Comparison of ENCODE assay signal across 9 cellular contexts in genomic region chr9:20744046-20744630, GRCh38.
"Had no signal": no experiment of that assay in that cellular context is flagged by ENCODE, and none has a peak within 500 bp of the region (broad histone marks: within the 10 kb centered on the region; RNA-seq: fewer than 3 reads in every experiment).

No MANE protein-coding gene starts in this region.

- ATAC-seq: activated CD4-positive, alpha-beta T cell treated with anti-CD3 and anti-CD28 coated beads for 36 hours; activated CD8-positive, alpha-beta T cell treated with anti-CD3 and anti-CD28 coated beads for 36 hours; activated naive CD8-positive, alpha-beta T cell treated with anti-CD3 and anti-CD28 coated beads, Interleukin-2, amount 50 U/mL, for 24 hours; right cardiac atrium; stimulated activated effector memory CD8-positive, alpha-beta T cell treated with anti-CD3 and anti-CD28 coated beads, Interleukin-12 subunit alpha, Interleukin-12 subunit beta, amount 100 ng/mL, for 72 hours had no signal

- DNase-seq: activated CD4-positive, alpha-beta T cell treated with anti-CD3 and anti-CD28 coated beads for 36 hours; activated CD8-positive, alpha-beta memory T cell treated with anti-CD3 and anti-CD28 coated beads, Interleukin-2, amount 50 U/mL, for 4 hours; activated CD8-positive, alpha-beta T cell treated with anti-CD3 and anti-CD28 coated beads for 36 hours; activated naive CD4-positive, alpha-beta T cell; activated naive CD8-positive, alpha-beta T cell treated with anti-CD3 and anti-CD28 coated beads, Interleukin-2, amount 50 U/mL, for 24 hours; midbrain; naive B cell; right cardiac atrium had no signal
